In genomic region chr1:152873495-152873894, GRCh38 we compare ENCODE assay signal across 21 cellular contexts.
A peak's percentile ranks its signal among the peaks of the same experiment; 100 is the strongest.
DNase-seq lines count a peak whose midpoint lies in the region; ATAC-seq and TF ChIP-seq lines count a peak whose summit lies in the region.
"Had no signal": no experiment of that assay in that cellular context is flagged by ENCODE, and none has a peak within 500 bp of the region (broad histone marks: within the 10 kb centered on the region; RNA-seq: fewer than 3 reads in every experiment).

No MANE protein-coding gene starts in this region.

- no peaks in the 10 kb centered on the region for H3K36me3 ChIP-seq in RWPE2 (ENCODE audit: low read depth)
- H3K36me3 ChIP-seq: BLaER1 had no signal

- H3K9me3 ChIP-seq in RWPE2 (ENCODE audit: severe bottlenecking), result no peaks in the 10 kb centered on the region
- H3K9me3 ChIP-seq: BLaER1, Caco-2 had no signal

- H3K27ac ChIP-seq in RWPE2 (ENCODE audit: poor library complexity, severe bottlenecking), result peak overlapping the region; percentile 23
- H3K27ac ChIP-seq in caudate nucleus (ENCODE audit: low read depth, low read length), result no peak overlapping the region
- H3K27ac ChIP-seq: BLaER1 had no signal

- DNase-seq in ELR (ENCODE audit: low read depth) (peak; percentile 57), RWPE2 (ENCODE audit: low spot score) (no peak), epithelial cell of esophagus (ENCODE audit: low read depth) (peak; percentile 49), left kidney (ENCODE audit: low read depth, low spot score) (peak; percentile 2), caudate nucleus (lab: John Stamatoyannopoulos, UW) (no peak), epidermal melanocyte (ENCODE audit: insufficient read length, low spot score) (no peak), activated gamma-delta T cell (lab: John Stamatoyannopoulos, UW) (no peak)
- DNase-seq: Caco-2; CD4-positive, alpha-beta memory T cell; DMS 273 treated with DMSO at 0.1 percent for 48 hours; DMS79 treated with DMSO at 0.1 percent for 48 hours; MV-4-11; NCI-H1105 treated with DMSO at 0.1 percent for 48 hours; NCI-H2081; NCI-H2171 treated with DMSO at 0.1 percent for 48 hours; NCI-H446; NCI-H526; OCI-M1; Right ventricle myocardium superior had no signal

- ATAC-seq in RWPE2 (ENCODE audit: low read depth) (peak; percentile 66), HG03108 (IDR thresholded peaks at IDR 0.05; ENCODE audit: unreplicated experiment) (no peak)

- TF ChIP-seq CTCF in RWPE2 (IDR thresholded peaks at IDR 0.05; ENCODE audit: poor library complexity, severe bottlenecking) (no peak), epithelial cell of esophagus (IDR thresholded peaks at IDR 0.05; ENCODE audit: insufficient read depth, low read depth, low read length, missing control alignments) (no peak)

- peaks cover 8% of the 10 kb centered on the region for H3K4me1 ChIP-seq in RWPE2 (ENCODE audit: insufficient read depth, poor library complexity, severe bottlenecking)
- H3K4me1 ChIP-seq: BLaER1, Caco-2 had no signal

- H3K27me3 ChIP-seq in RWPE2 (ENCODE audit: insufficient read depth, poor library complexity, severe bottlenecking), result no peaks in the 10 kb centered on the region
- H3K27me3 ChIP-seq: BLaER1 had no signal

- H3K4me3 ChIP-seq in RWPE2 (ENCODE audit: severe bottlenecking), result no peak overlapping the region
- H3K4me3 ChIP-seq in epithelial cell of esophagus (ENCODE audit: low read length), result no peak overlapping the region
- H3K4me3 ChIP-seq: BLaER1 had no signal

Comparison
In these comparisons a context has a peak if more than half of its experiments do, and no peak if none do; other contexts are left out.
1. DNase-seq: peak in ELR (single experiment), epithelial cell of esophagus (single experiment) and left kidney (single experiment); none in RWPE2 (single experiment), caudate nucleus (0 of 61), epidermal melanocyte (single experiment) and activated gamma-delta T cell (single experiment).